ENCODE assay signal across 3 cellular contexts in the genomic region with DNA sequence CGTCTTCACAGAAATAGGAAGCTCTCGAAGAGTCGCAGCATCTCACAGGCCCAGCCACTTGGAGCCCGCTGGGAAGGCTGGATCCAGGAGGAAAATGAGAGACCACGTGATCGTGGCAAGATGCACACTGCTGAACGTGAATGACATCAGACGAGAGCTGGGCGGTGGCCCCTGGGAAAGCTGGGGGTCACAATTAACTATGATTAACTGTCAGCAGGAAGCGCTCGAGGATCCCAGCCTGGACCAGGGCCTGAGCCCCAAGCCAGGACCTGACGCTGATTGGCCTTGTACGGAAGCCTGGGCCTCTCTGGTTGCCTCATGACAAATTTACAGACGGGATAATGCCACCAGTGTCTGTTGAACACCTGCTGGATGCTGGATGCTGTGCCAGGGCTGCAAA.
TF ChIP-seq lines count a peak whose summit lies in the region.

No MANE protein-coding gene starts in this region.

TF ChIP-seq in IMR-90, 13 proteins besides CTCF, POLR2A, EP300 and RAD21:
- TF ChIP-seq RFX5 (IDR thresholded peaks at IDR 0.05; ENCODE audit: low read depth, low read length) (no peak), MAZ (IDR thresholded peaks at IDR 0.05; ENCODE audit: borderline replicate concordance, low read depth, low read length) (no peak), MXI1 (IDR thresholded peaks at IDR 0.05; ENCODE audit: borderline replicate concordance, low read depth, low read length) (no peak), FOS (IDR thresholded peaks at IDR 0.05; ENCODE audit: low read depth, low read length) (no peak), SMC3 (IDR thresholded peaks at IDR 0.05; ENCODE audit: low read depth, low read length) (no peak), NFE2L2 (IDR thresholded peaks at IDR 0.05; ENCODE audit: low read depth, low read length) (no peak), MAFK (IDR thresholded peaks at IDR 0.05; ENCODE audit: low read depth, low read length) (no peak), BHLHE40 (IDR thresholded peaks at IDR 0.05; ENCODE audit: low read depth, low read length) (no peak), CHD1 (IDR thresholded peaks at IDR 0.05; ENCODE audit: low read depth, low read length) (no peak), RCOR1 (IDR thresholded peaks at IDR 0.05; ENCODE audit: insufficient replicate concordance, low read length) (no peak)
- TF ChIP-seq, protein P1, sequence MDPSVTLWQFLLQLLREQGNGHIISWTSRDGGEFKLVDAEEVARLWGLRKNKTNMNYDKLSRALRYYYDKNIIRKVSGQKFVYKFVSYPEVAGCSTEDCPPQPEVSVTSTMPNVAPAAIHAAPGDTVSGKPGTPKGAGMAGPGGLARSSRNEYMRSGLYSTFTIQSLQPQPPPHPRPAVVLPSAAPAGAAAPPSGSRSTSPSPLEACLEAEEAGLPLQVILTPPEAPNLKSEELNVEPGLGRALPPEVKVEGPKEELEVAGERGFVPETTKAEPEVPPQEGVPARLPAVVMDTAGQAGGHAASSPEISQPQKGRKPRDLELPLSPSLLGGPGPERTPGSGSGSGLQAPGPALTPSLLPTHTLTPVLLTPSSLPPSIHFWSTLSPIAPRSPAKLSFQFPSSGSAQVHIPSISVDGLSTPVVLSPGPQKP (IDR thresholded peaks at IDR 0.05; ENCODE audit: borderline replicate concordance, low read depth, low read length) = no peak
- TF ChIP-seq, protein P2, sequence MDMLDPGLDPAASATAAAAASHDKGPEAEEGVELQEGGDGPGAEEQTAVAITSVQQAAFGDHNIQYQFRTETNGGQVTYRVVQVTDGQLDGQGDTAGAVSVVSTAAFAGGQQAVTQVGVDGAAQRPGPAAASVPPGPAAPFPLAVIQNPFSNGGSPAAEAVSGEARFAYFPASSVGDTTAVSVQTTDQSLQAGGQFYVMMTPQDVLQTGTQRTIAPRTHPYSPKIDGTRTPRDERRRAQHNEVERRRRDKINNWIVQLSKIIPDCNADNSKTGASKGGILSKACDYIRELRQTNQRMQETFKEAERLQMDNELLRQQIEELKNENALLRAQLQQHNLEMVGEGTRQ (IDR thresholded peaks at IDR 0.05; ENCODE audit: low read depth, low read length) = no peak

TF ChIP-seq in K562, 482 proteins besides CTCF, POLR2A, EP300 and RAD21:
- TF ChIP-seq, protein P2 (CRISPR knock-in tag; IDR thresholded peaks at IDR 0.05) = 0 out of 2 replicates have a peak, but pooled peaks have one; percentile 21
- TF ChIP-seq ZNF24 (IDR thresholded peaks at IDR 0.05) (no peak), ZNF174 (CRISPR knock-in tag; IDR thresholded peaks at IDR 0.05) (no peak), CEBPB (tag; IDR thresholded peaks at IDR 0.05) (no peak), RAD51 (IDR thresholded peaks at IDR 0.05; ENCODE audit: borderline replicate concordance, low read depth) (0 out of 2 replicates have a peak, but pooled peaks have one; percentile 9), DNMT1 (IDR thresholded peaks at IDR 0.05) (no peak), CHD2 (IDR thresholded peaks at IDR 0.05; ENCODE audit: low read depth, low read length) (no peak), ETV1 (tag; conservative IDR thresholded peaks at IDR 0.05; ENCODE audit: low read depth) (no peak)

TF ChIP-seq in SK-N-SH treated with all-trans-retinoic acid at 6 μM for 48 hours, 23 proteins besides CTCF, POLR2A, EP300 and RAD21:
- TF ChIP-seq ZNF565 (CRISPR knock-in tag; conservative IDR thresholded peaks at IDR 0.05; ENCODE audit: low read depth) (no peak), GLIS3 (CRISPR knock-in tag; IDR thresholded peaks at IDR 0.05) (no peak), SNAI2 (CRISPR knock-in tag; IDR thresholded peaks at IDR 0.05) (no peak), RARB (CRISPR knock-in tag; IDR thresholded peaks at IDR 0.05) (no peak), ISL1 (CRISPR knock-in tag; IDR thresholded peaks at IDR 0.05) (no peak), OSR1 (CRISPR knock-in tag; IDR thresholded peaks at IDR 0.05) (no peak), PPARA (CRISPR knock-in tag; IDR thresholded peaks at IDR 0.05; ENCODE audit: borderline replicate concordance) (no peak), ZFP30 (CRISPR knock-in tag; IDR thresholded peaks at IDR 0.05) (no peak), ZNF8 (CRISPR knock-in tag; IDR thresholded peaks at IDR 0.05) (no peak), BACH2 (CRISPR knock-in tag; IDR thresholded peaks at IDR 0.05; ENCODE audit: borderline replicate concordance) (no peak), ZFP3 (CRISPR knock-in tag; IDR thresholded peaks at IDR 0.05) (no peak), TOX (CRISPR knock-in tag; IDR thresholded peaks at IDR 0.05; ENCODE audit: borderline replicate concordance) (no peak), ESRRG (CRISPR knock-in tag; IDR thresholded peaks at IDR 0.05) (no peak)
- TF ChIP-seq, protein P3, sequence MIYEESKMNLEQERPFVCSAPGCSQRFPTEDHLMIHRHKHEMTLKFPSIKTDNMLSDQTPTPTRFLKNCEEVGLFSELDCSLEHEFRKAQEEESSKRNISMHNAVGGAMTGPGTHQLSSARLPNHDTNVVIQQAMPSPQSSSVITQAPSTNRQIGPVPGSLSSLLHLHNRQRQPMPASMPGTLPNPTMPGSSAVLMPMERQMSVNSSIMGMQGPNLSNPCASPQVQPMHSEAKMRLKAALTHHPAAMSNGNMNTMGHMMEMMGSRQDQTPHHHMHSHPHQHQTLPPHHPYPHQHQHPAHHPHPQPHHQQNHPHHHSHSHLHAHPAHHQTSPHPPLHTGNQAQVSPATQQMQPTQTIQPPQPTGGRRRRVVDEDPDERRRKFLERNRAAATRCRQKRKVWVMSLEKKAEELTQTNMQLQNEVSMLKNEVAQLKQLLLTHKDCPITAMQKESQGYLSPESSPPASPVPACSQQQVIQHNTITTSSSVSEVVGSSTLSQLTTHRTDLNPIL (CRISPR knock-in tag; IDR thresholded peaks at IDR 0.05; ENCODE audit: low read depth) = no peak
- TF ChIP-seq, protein P4, sequence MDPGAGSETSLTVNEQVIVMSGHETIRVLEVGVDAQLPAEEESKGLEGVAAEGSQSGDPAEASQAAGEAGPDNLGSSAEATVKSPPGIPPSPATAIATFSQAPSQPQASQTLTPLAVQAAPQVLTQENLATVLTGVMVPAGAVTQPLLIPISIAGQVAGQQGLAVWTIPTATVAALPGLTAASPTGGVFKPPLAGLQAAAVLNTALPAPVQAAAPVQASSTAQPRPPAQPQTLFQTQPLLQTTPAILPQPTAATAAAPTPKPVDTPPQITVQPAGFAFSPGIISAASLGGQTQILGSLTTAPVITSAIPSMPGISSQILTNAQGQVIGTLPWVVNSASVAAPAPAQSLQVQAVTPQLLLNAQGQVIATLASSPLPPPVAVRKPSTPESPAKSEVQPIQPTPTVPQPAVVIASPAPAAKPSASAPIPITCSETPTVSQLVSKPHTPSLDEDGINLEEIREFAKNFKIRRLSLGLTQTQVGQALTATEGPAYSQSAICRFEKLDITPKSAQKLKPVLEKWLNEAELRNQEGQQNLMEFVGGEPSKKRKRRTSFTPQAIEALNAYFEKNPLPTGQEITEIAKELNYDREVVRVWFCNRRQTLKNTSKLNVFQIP (CRISPR knock-in tag; IDR thresholded peaks at IDR 0.05; ENCODE audit: borderline replicate concordance, low read depth) = no peak
- TF ChIP-seq, protein P5, sequence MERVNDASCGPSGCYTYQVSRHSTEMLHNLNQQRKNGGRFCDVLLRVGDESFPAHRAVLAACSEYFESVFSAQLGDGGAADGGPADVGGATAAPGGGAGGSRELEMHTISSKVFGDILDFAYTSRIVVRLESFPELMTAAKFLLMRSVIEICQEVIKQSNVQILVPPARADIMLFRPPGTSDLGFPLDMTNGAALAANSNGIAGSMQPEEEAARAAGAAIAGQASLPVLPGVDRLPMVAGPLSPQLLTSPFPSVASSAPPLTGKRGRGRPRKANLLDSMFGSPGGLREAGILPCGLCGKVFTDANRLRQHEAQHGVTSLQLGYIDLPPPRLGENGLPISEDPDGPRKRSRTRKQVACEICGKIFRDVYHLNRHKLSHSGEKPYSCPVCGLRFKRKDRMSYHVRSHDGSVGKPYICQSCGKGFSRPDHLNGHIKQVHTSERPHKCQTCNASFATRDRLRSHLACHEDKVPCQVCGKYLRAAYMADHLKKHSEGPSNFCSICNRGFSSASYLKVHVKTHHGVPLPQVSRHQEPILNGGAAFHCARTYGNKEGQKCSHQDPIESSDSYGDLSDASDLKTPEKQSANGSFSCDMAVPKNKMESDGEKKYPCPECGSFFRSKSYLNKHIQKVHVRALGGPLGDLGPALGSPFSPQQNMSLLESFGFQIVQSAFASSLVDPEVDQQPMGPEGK (CRISPR knock-in tag; IDR thresholded peaks at IDR 0.05; ENCODE audit: borderline replicate concordance) = no peak
- TF ChIP-seq, protein P6, sequence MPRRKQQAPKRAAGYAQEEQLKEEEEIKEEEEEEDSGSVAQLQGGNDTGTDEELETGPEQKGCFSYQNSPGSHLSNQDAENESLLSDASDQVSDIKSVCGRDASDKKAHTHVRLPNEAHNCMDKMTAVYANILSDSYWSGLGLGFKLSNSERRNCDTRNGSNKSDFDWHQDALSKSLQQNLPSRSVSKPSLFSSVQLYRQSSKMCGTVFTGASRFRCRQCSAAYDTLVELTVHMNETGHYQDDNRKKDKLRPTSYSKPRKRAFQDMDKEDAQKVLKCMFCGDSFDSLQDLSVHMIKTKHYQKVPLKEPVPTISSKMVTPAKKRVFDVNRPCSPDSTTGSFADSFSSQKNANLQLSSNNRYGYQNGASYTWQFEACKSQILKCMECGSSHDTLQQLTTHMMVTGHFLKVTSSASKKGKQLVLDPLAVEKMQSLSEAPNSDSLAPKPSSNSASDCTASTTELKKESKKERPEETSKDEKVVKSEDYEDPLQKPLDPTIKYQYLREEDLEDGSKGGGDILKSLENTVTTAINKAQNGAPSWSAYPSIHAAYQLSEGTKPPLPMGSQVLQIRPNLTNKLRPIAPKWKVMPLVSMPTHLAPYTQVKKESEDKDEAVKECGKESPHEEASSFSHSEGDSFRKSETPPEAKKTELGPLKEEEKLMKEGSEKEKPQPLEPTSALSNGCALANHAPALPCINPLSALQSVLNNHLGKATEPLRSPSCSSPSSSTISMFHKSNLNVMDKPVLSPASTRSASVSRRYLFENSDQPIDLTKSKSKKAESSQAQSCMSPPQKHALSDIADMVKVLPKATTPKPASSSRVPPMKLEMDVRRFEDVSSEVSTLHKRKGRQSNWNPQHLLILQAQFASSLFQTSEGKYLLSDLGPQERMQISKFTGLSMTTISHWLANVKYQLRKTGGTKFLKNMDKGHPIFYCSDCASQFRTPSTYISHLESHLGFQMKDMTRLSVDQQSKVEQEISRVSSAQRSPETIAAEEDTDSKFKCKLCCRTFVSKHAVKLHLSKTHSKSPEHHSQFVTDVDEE (CRISPR knock-in tag; IDR thresholded peaks at IDR 0.05) = no peak
